ENCODE assay signal across 21 cellular contexts in genomic region chr14:85172290-85172689, GRCh38.
"Had no signal": no experiment of that assay in that cellular context is flagged by ENCODE, and none has a peak within 500 bp of the region (broad histone marks: within the 10 kb centered on the region; RNA-seq: fewer than 3 reads in every experiment).

No MANE protein-coding gene starts in this region.

- ATAC-seq: gastroesophageal sphincter; mucosa of descending colon; naive thymus-derived CD8-positive, alpha-beta T cell; stimulated activated naive B cell treated with anti-CD40 and anti-IgM and Interleukin-4, amounts not matched to agents 10 μg/mL and 1 μg/mL and 100 μg/mL, for 72 hours; stimulated activated naive CD8-positive, alpha-beta T cell treated with anti-CD3 and anti-CD28 coated beads, Interleukin-15, amount 100 ng/mL, for 72 hours; upper lobe of right lung had no signal

- H3K36me3 ChIP-seq: esophagus muscularis mucosa, gastroesophageal sphincter, neutrophil, sigmoid colon, tibial nerve, upper lobe of right lung had no signal

- H2AFZ ChIP-seq: hepatocyte had no signal

- H3K27me3 ChIP-seq: esophagus muscularis mucosa, gastroesophageal sphincter, hepatocyte, neutrophil, sigmoid colon, testis, tibial nerve, upper lobe of right lung had no signal

- H3K79me2 ChIP-seq: hepatocyte had no signal

- H3K9me3 ChIP-seq: esophagus muscularis mucosa, gastroesophageal sphincter, mucosa of descending colon, neutrophil, sigmoid colon, testis, tibial nerve, upper lobe of right lung had no signal

- H3K27ac Mint-ChIP-seq: endodermal cell; naive thymus-derived CD8-positive, alpha-beta T cell; stimulated activated naive B cell treated with anti-CD40 and anti-IgM and Interleukin-4, amounts not matched to agents 10 μg/mL and 1 μg/mL and 100 μg/mL, for 72 hours; stimulated activated naive CD8-positive, alpha-beta T cell treated with anti-CD3 and anti-CD28 coated beads, Interleukin-15, amount 100 ng/mL, for 72 hours had no signal

- DNase-seq: effector CD4-positive, alpha-beta T cell; endodermal cell; head of caudate nucleus; kidney glomerular epithelial cell; mucosa of descending colon; naive thymus-derived CD8-positive, alpha-beta T cell; posterior cingulate gyrus; sigmoid colon; stimulated activated CD4-positive, alpha-beta T cell treated with anti-CD3 and anti-CD28 coated beads, Interleukin-2, amount 100 ng/mL, for 24 hours; stimulated activated CD4-positive, alpha-beta T cell treated with anti-CD3 and anti-CD28 coated beads, Interleukin-4, amount 100 ng/mL, for 4 hours; stimulated activated naive B cell treated with anti-CD40 and anti-IgM and Interleukin-4, amounts not matched to agents 10 μg/mL and 1 μg/mL and 100 μg/mL, for 72 hours; stimulated activated naive CD8-positive, alpha-beta T cell treated with anti-CD3 and anti-CD28 coated beads, Interleukin-15, amount 100 ng/mL, for 72 hours; testis; upper lobe of right lung had no signal

- H3K27me3 Mint-ChIP-seq: naive thymus-derived CD8-positive, alpha-beta T cell; stimulated activated naive B cell treated with anti-CD40 and anti-IgM and Interleukin-4, amounts not matched to agents 10 μg/mL and 1 μg/mL and 100 μg/mL, for 72 hours; stimulated activated naive CD8-positive, alpha-beta T cell treated with anti-CD3 and anti-CD28 coated beads, Interleukin-15, amount 100 ng/mL, for 72 hours had no signal

- H3K4me3 ChIP-seq: coronary artery, esophagus muscularis mucosa, gastroesophageal sphincter, hepatocyte, mucosa of descending colon, sigmoid colon, skin epidermis, testis, tibial nerve, upper lobe of right lung had no signal

- H3K4me2 ChIP-seq: hepatocyte had no signal

- H3K27ac ChIP-seq: coronary artery, esophagus muscularis mucosa, gastroesophageal sphincter, hepatocyte, neutrophil, sigmoid colon, skin epidermis, testis, tibial nerve, upper lobe of right lung had no signal

- H3K4me1 ChIP-seq: esophagus muscularis mucosa, gastroesophageal sphincter, sigmoid colon, upper lobe of right lung had no signal

- H3K36me3 Mint-ChIP-seq: naive thymus-derived CD8-positive, alpha-beta T cell; stimulated activated naive B cell treated with anti-CD40 and anti-IgM and Interleukin-4, amounts not matched to agents 10 μg/mL and 1 μg/mL and 100 μg/mL, for 72 hours had no signal

- H3K9me3 Mint-ChIP-seq: endodermal cell had no signal

- H3K4me1 Mint-ChIP-seq: endodermal cell; naive thymus-derived CD8-positive, alpha-beta T cell; stimulated activated naive B cell treated with anti-CD40 and anti-IgM and Interleukin-4, amounts not matched to agents 10 μg/mL and 1 μg/mL and 100 μg/mL, for 72 hours; stimulated activated naive CD8-positive, alpha-beta T cell treated with anti-CD3 and anti-CD28 coated beads, Interleukin-15, amount 100 ng/mL, for 72 hours had no signal

- H3K4me3 Mint-ChIP-seq: endodermal cell; naive thymus-derived CD8-positive, alpha-beta T cell; stimulated activated naive B cell treated with anti-CD40 and anti-IgM and Interleukin-4, amounts not matched to agents 10 μg/mL and 1 μg/mL and 100 μg/mL, for 72 hours; stimulated activated naive CD8-positive, alpha-beta T cell treated with anti-CD3 and anti-CD28 coated beads, Interleukin-15, amount 100 ng/mL, for 72 hours had no signal
